Comparison of ENCODE assay signal across 11 cellular contexts in the genomic region with DNA sequence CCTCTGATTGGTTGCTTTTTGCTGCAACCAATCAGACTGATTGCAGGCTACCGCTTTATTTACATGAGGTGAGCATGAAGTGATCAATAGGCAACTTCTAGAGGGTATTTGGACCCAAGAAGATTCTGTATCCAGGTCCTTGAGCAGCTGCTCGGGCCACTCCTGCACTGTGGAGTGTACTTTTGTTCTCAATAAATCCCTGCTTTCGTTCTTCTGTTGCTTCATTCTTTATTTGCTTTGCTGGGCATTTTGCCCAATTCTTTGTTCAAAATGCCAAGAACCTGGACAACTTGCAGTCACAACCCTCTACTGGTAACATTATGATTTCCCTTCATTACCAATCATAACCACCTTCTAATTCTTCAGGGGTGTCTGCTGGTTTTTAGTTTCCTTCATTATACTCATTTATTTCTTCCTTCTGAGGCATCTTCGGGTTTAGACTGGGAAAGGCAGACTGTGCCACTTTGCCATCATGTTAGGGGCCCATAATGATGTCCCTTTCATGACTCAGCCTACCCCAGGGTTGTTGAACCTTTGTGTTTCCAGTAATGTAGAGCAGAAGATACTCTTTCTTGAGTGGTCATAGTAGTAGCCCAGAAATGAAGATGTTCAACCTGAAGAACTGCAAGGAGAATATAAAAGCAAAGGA. TPM values are rescaled to one million over a fixed set of nuclear protein-coding genes. Genes with fewer than 3 reads are reported as not detected.
DNase-seq lines count a peak whose midpoint lies in the region; ATAC-seq and TF ChIP-seq lines count a peak whose summit lies in the region.
"Had no signal": no experiment of that assay in that cellular context is flagged by ENCODE, and none has a peak within 500 bp of the region (broad histone marks: within the 10 kb centered on the region; RNA-seq: fewer than 3 reads in every experiment).

No MANE protein-coding gene starts in this region.

- TF ChIP-seq CTCF in RWPE2 (IDR thresholded peaks at IDR 0.05; ENCODE audit: poor library complexity, severe bottlenecking) (peak; percentile 22), fibroblast of villous mesenchyme (IDR thresholded peaks at IDR 0.05; ENCODE audit: insufficient read depth, low read depth, low read length) (no peak), thoracic aorta (IDR thresholded peaks at IDR 0.05) (peak; percentile 9)

- H3K27me3 ChIP-seq in RWPE2 (ENCODE audit: insufficient read depth, poor library complexity, severe bottlenecking) (no peaks in the 10 kb centered on the region), thoracic aorta (replicated peaks; ENCODE audit: insufficient read depth) (no peaks in the 10 kb centered on the region)
- H3K27me3 ChIP-seq in effector memory CD4-positive, alpha-beta T cell (replicated peaks; ENCODE audit: control insufficient read depth, insufficient read depth, low read length, poor library complexity, severe bottlenecking) = no peaks in the 10 kb centered on the region
- H3K27me3 ChIP-seq: right atrium auricular region, SJCRH30 had no signal

- ATAC-seq in RWPE2 (ENCODE audit: low read depth) (peak; percentile 67; the same call in 2 of the 3 replicates), thoracic aorta (ENCODE audit: insufficient number of reproducible peaks, low FRiP score, low read depth) (no peak), HG03439 (IDR thresholded peaks at IDR 0.05; ENCODE audit: unreplicated experiment) (no peak), GM18907 (IDR thresholded peaks at IDR 0.05; ENCODE audit: unreplicated experiment) (no peak)

- DNase-seq in DMS153 (lab: John Stamatoyannopoulos, UW) (peak; percentile 18), DMS153 treated with DMSO at 0.1 percent for 48 hours (lab: John Stamatoyannopoulos, UW; ENCODE audit: unreplicated experiment) (no peak), RWPE2 (ENCODE audit: low spot score) (no peak), fibroblast of villous mesenchyme (ENCODE audit: low read depth) (peak; percentile 57), thoracic aorta (ENCODE audit: low spot score) (no peak)
- DNase-seq in effector memory CD4-positive, alpha-beta T cell = no peak
- DNase-seq: ACHN had no signal

- H3K9me3 ChIP-seq in RWPE2 (ENCODE audit: severe bottlenecking) (no peaks in the 10 kb centered on the region), thoracic aorta (no peaks in the 10 kb centered on the region)
- H3K9me3 ChIP-seq in effector memory CD4-positive, alpha-beta T cell (ENCODE audit: control insufficient read depth, low read length) = no peaks in the 10 kb centered on the region
- H3K9me3 ChIP-seq: right atrium auricular region, SJCRH30 had no signal

- H3K4me1 ChIP-seq in RWPE2 (ENCODE audit: insufficient read depth, poor library complexity, severe bottlenecking) (peaks cover 18% of the 10 kb centered on the region), thoracic aorta (ENCODE audit: control insufficient read depth in 1 of 2, low read depth in 2 of 2) (peaks cover 4 to 14% of the 10 kb centered on the region in 2 donors)
- H3K4me1 ChIP-seq in effector memory CD4-positive, alpha-beta T cell (ENCODE audit: control insufficient read depth, insufficient read depth, low read length, poor library complexity, severe bottlenecking) = no peaks in the 10 kb centered on the region
- H3K4me1 ChIP-seq: SJCRH30 had no signal

- H3K4me3 ChIP-seq in RWPE2 (ENCODE audit: severe bottlenecking) = no peak overlapping the region
- H3K4me3 ChIP-seq in fibroblast of villous mesenchyme (ENCODE audit: low read depth, low read length) = no peak overlapping the region
- H3K4me3 ChIP-seq in thoracic aorta = peak overlapping the region; percentile 45
- H3K4me3 ChIP-seq in effector memory CD4-positive, alpha-beta T cell (ENCODE audit: insufficient read depth, low read depth, low read length, poor library complexity, severe bottlenecking) = no peak overlapping the region
- H3K4me3 ChIP-seq: right atrium auricular region, SJCRH30 had no signal

- H3K27ac ChIP-seq in RWPE2 (ENCODE audit: poor library complexity, severe bottlenecking) = peak overlapping the region; percentile 36
- H3K27ac ChIP-seq in thoracic aorta = no peak overlapping the region
- H3K27ac ChIP-seq in effector memory CD4-positive, alpha-beta T cell (ENCODE audit: insufficient read depth, low read length, poor library complexity, severe bottlenecking) = no peak overlapping the region
- H3K27ac ChIP-seq: right atrium auricular region, SJCRH30 had no signal

- H3K36me3 ChIP-seq in RWPE2 (ENCODE audit: low read depth) (no peaks in the 10 kb centered on the region), thoracic aorta (no peaks in the 10 kb centered on the region)
- no peaks in the 10 kb centered on the region for H3K36me3 ChIP-seq in effector memory CD4-positive, alpha-beta T cell (ENCODE audit: control insufficient read depth, insufficient read depth, low read length)
- H3K36me3 ChIP-seq: right atrium auricular region, SJCRH30 had no signal

RNA-seq across cellular contexts. Expression of a gene that starts 43.4 kb away (rescaled TPM):
- 188 and 377 TPM in 2 replicates for total RNA-seq in fibroblast of villous mesenchyme
- 100 to 1,000 TPM; 103 to 194 TPM for total RNA-seq in thoracic aorta

Comparison
In these comparisons a context has a peak if more than half of its experiments do, and no peak if none do; other contexts are left out.
1. DNase-seq: peak in DMS153 (single experiment) and fibroblast of villous mesenchyme (single experiment); none in DMS153 treated with DMSO at 0.1 percent for 48 hours (single experiment), RWPE2 (single experiment), thoracic aorta (single experiment) and effector memory CD4-positive, alpha-beta T cell (0 of 3).